ENCODE assay signal across 2 cellular contexts in genomic region chr7:116505823-116506222, GRCh38.
TF ChIP-seq lines count a peak whose summit lies in the region.

No MANE protein-coding gene starts in this region.

TF ChIP-seq in HCT116, 20 proteins besides CTCF, POLR2A, EP300 and RAD21:
- TF ChIP-seq ZNF274 (IDR thresholded peaks at IDR 0.05; ENCODE audit: low read depth, low read length) (no peak), POLR2AphosphoS5 (IDR thresholded peaks at IDR 0.05; ENCODE audit: low read depth, low read length) (no peak), EGR1 (IDR thresholded peaks at IDR 0.05; ENCODE audit: low read depth) (no peak), YY1 (IDR thresholded peaks at IDR 0.05; ENCODE audit: extremely low read depth, insufficient replicate concordance, low read depth, low read length) (no peak), SRF (IDR thresholded peaks at IDR 0.05; ENCODE audit: low read depth) (no peak), JUND (IDR thresholded peaks at IDR 0.05) (no peak), EZH2phosphoT487 (IDR thresholded peaks at IDR 0.05; ENCODE audit: borderline replicate concordance) (no peak), TCF7L2 (IDR thresholded peaks at IDR 0.05; ENCODE audit: borderline replicate concordance, extremely low read depth, insufficient read depth, insufficient read length) (no peak), SIN3A (IDR thresholded peaks at IDR 0.05; ENCODE audit: low read depth) (no peak), EZH2 (IDR thresholded peaks at IDR 0.05) (no peak), REST (IDR thresholded peaks at IDR 0.05; ENCODE audit: low read depth) (no peak), ZFX (IDR thresholded peaks at IDR 0.05) (no peak), MAX (IDR thresholded peaks at IDR 0.05) (no peak), ZBTB33 (IDR thresholded peaks at IDR 0.05; ENCODE audit: extremely low read depth, insufficient replicate concordance, low read length) (no peak), CEBPB (IDR thresholded peaks at IDR 0.05; ENCODE audit: low read depth) (no peak), SP1 (IDR thresholded peaks at IDR 0.05; ENCODE audit: low read depth) (no peak), ELF1 (IDR thresholded peaks at IDR 0.05; ENCODE audit: borderline replicate concordance, low read depth) (no peak), CBX3 (IDR thresholded peaks at IDR 0.05; ENCODE audit: low read depth) (no peak), FOSL1 (IDR thresholded peaks at IDR 0.05; ENCODE audit: low read depth) (no peak)
- TF ChIP-seq, protein P1, sequence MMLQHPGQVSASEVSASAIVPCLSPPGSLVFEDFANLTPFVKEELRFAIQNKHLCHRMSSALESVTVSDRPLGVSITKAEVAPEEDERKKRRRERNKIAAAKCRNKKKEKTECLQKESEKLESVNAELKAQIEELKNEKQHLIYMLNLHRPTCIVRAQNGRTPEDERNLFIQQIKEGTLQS (IDR thresholded peaks at IDR 0.05) = no peak

TF ChIP-seq in HepG2, 621 proteins besides CTCF, POLR2A, EP300 and RAD21:
- TF ChIP-seq NCOA2 (CRISPR knock-in tag; IDR thresholded peaks at IDR 0.05) (no peak), ATF4 (CRISPR knock-in tag; IDR thresholded peaks at IDR 0.05) (no peak), ZNF556 (CRISPR knock-in tag; IDR thresholded peaks at IDR 0.05; ENCODE audit: borderline replicate concordance) (no peak), TOE1 (CRISPR knock-in tag; IDR thresholded peaks at IDR 0.05) (no peak), SIX4 (CRISPR knock-in tag; IDR thresholded peaks at IDR 0.05) (no peak), AGO1 (IDR thresholded peaks at IDR 0.05; ENCODE audit: low read depth, low read length, poor library complexity, severe bottlenecking) (no peak), ZNF224 (CRISPR knock-in tag; IDR thresholded peaks at IDR 0.05) (no peak), RBAK (CRISPR knock-in tag; IDR thresholded peaks at IDR 0.05) (no peak), ZNF251 (CRISPR knock-in tag; IDR thresholded peaks at IDR 0.05) (no peak), MEIS1 (CRISPR knock-in tag; IDR thresholded peaks at IDR 0.05; ENCODE audit: borderline replicate concordance) (no peak), JARID2 (CRISPR knock-in tag; IDR thresholded peaks at IDR 0.05; ENCODE audit: insufficient replicate concordance) (no peak), ZNF143 (CRISPR knock-in tag; IDR thresholded peaks at IDR 0.05) (no peak), ZNF335 (CRISPR knock-in tag; IDR thresholded peaks at IDR 0.05) (no peak)
- TF ChIP-seq, protein P2, sequence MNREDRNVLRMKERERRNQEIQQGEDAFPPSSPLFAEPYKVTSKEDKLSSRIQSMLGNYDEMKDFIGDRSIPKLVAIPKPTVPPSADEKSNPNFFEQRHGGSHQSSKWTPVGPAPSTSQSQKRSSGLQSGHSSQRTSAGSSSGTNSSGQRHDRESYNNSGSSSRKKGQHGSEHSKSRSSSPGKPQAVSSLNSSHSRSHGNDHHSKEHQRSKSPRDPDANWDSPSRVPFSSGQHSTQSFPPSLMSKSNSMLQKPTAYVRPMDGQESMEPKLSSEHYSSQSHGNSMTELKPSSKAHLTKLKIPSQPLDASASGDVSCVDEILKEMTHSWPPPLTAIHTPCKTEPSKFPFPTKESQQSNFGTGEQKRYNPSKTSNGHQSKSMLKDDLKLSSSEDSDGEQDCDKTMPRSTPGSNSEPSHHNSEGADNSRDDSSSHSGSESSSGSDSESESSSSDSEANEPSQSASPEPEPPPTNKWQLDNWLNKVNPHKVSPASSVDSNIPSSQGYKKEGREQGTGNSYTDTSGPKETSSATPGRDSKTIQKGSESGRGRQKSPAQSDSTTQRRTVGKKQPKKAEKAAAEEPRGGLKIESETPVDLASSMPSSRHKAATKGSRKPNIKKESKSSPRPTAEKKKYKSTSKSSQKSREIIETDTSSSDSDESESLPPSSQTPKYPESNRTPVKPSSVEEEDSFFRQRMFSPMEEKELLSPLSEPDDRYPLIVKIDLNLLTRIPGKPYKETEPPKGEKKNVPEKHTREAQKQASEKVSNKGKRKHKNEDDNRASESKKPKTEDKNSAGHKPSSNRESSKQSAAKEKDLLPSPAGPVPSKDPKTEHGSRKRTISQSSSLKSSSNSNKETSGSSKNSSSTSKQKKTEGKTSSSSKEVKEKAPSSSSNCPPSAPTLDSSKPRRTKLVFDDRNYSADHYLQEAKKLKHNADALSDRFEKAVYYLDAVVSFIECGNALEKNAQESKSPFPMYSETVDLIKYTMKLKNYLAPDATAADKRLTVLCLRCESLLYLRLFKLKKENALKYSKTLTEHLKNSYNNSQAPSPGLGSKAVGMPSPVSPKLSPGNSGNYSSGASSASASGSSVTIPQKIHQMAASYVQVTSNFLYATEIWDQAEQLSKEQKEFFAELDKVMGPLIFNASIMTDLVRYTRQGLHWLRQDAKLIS (CRISPR knock-in tag; IDR thresholded peaks at IDR 0.05) = no peak
